Comparison of ENCODE assay signal across 17 cellular contexts in genomic region chr11:120675171-120675570, GRCh38.
"Had no signal": no experiment of that assay in that cellular context is flagged by ENCODE, and none has a peak within 500 bp of the region (broad histone marks: within the 10 kb centered on the region; RNA-seq: fewer than 3 reads in every experiment).

No MANE protein-coding gene starts in this region.

- H3K27me3 ChIP-seq: body of pancreas, sigmoid colon had no signal

- H3K9me3 ChIP-seq: body of pancreas, esophagus squamous epithelium, sigmoid colon, tibial artery had no signal

- H3K27ac Mint-ChIP-seq: activated naive CD4-positive, alpha-beta T cell treated with anti-CD3 and anti-CD28 coated beads, Interleukin-2, amount 10 ng/mL, durations not matched to agents 7 days and 5 days; activated T-helper 17 cell treated with anti-CD3 and anti-CD28 coated beads, Interleukin-2, amount 50 U/mL, for 72 hours had no signal

- H3K27ac ChIP-seq: body of pancreas, esophagus squamous epithelium, sigmoid colon, tibial artery had no signal

- H3K9me3 Mint-ChIP-seq: activated naive CD4-positive, alpha-beta T cell treated with anti-CD3 and anti-CD28 coated beads, Interleukin-2, amount 10 ng/mL, durations not matched to agents 7 days and 5 days; activated T-helper 17 cell treated with anti-CD3 and anti-CD28 coated beads, Interleukin-2, amount 50 U/mL, for 72 hours; neural crest cell had no signal

- H3K36me3 Mint-ChIP-seq: activated naive CD4-positive, alpha-beta T cell treated with anti-CD3 and anti-CD28 coated beads, Interleukin-2, amount 10 ng/mL, durations not matched to agents 7 days and 5 days had no signal

- DNase-seq: activated CD4-positive, alpha-beta T cell treated with anti-CD3 and anti-CD28 coated beads, Interleukin-2, amount 50 U/mL, for 4 hours; activated CD4-positive, CD25-positive, alpha-beta regulatory T cell treated with anti-CD3 and anti-CD28 coated beads, Interleukin-2, amount 50 U/mL, for 72 hours; activated naive CD4-positive, alpha-beta T cell treated with anti-CD3 and anti-CD28 coated beads, Interleukin-2, amount 10 ng/mL, durations not matched to agents 7 days and 5 days; activated T-cell treated with anti-CD3 and anti-CD28 coated beads for 4 hours; central memory CD4-positive, alpha-beta T cell; effector CD8-positive, alpha-beta T cell; esophagus squamous epithelium; glutamatergic neuron; sigmoid colon; stimulated activated CD4-positive, alpha-beta T cell treated with anti-CD3 and anti-CD28 coated beads, Interleukin-4, amount 100 ng/mL, for 24 hours; stimulated activated naive CD4-positive, alpha-beta T cell; tibial artery had no signal

- H3K4me1 ChIP-seq: esophagus squamous epithelium, tibial artery had no signal

- H3K4me3 ChIP-seq: body of pancreas, esophagus squamous epithelium, sigmoid colon, tibial artery had no signal

- H3K4me3 Mint-ChIP-seq: activated naive CD4-positive, alpha-beta T cell treated with anti-CD3 and anti-CD28 coated beads, Interleukin-2, amount 10 ng/mL, durations not matched to agents 7 days and 5 days; activated T-helper 17 cell treated with anti-CD3 and anti-CD28 coated beads, Interleukin-2, amount 50 U/mL, for 72 hours; neural crest cell had no signal

- H3K4me1 Mint-ChIP-seq: activated naive CD4-positive, alpha-beta T cell treated with anti-CD3 and anti-CD28 coated beads, Interleukin-2, amount 10 ng/mL, durations not matched to agents 7 days and 5 days; activated T-helper 17 cell treated with anti-CD3 and anti-CD28 coated beads, Interleukin-2, amount 50 U/mL, for 72 hours; neural crest cell had no signal

- FAIRE-seq: endothelial cell of umbilical vein, urothelium cell line had no signal

- H3K36me3 ChIP-seq: esophagus squamous epithelium, sigmoid colon, tibial artery had no signal
